ENCODE assay signal across 14 cellular contexts in the genomic region with DNA sequence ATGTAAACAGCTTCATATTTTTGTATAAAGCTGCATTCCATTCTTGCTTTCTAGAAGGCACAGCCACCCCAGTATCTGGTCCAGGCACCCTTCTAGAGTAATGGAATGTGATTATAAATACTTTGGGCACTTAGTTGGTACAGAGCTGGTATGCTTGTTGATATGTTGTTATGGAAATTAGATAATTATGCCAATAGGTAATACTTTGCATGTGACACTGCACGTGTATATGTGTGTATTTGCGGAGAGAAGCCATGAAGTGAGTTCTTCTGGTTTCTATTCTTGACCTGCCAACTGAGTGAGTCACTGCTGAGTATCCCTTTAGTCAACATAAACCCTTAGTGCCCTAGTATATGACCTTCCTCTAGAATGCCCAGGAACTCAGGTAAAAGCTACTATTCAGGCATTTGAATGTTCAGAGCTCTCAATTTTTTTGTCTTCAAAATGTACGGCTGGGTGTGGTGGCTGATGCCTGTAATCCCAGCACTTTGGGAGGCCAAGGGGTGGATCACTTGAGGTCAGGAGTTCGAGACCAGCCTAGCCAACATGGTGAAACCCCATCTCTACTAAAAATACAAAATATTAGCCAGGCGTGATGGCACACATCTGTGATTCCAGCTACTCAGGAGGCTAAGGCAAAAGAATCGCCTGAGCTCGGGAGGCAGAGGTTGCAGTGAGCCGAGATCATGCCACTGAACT. TPM values are rescaled to one million over a fixed set of nuclear protein-coding genes. Genes with fewer than 3 reads are reported as not detected.
DNase-seq lines count a peak whose midpoint lies in the region; ATAC-seq and TF ChIP-seq lines count a peak whose summit lies in the region.
"Had no signal": no experiment of that assay in that cellular context is flagged by ENCODE, and none has a peak within 500 bp of the region (broad histone marks: within the 10 kb centered on the region; RNA-seq: fewer than 3 reads in every experiment).

No MANE protein-coding gene starts in this region.

- H3K4me1 ChIP-seq in HAP-1, result peaks cover 4% of the 10 kb centered on the region

- no peaks in the 10 kb centered on the region for H3K9me3 ChIP-seq in HAP-1
- H3K9me3 ChIP-seq: BLaER1 treated with 17β-estradiol and CSF1 and Interleukin-3, amounts not matched to agents 10 nM and 100 nM; gastroesophageal sphincter had no signal

- H3K4me3 ChIP-seq in AG04449 (ENCODE audit: low read depth, low read length) (no peak overlapping the region), HAP-1 (no peak overlapping the region)
- H3K4me3 ChIP-seq: BLaER1 treated with 17β-estradiol and CSF1 and Interleukin-3, amounts not matched to agents 10 nM and 100 nM; gastroesophageal sphincter had no signal

- TF ChIP-seq CTCF in AG04449 (IDR thresholded peaks at IDR 0.05; ENCODE audit: insufficient read depth, low read length, missing control alignments) (no peak), chondrocyte (IDR thresholded peaks at IDR 0.05) (no peak)

- CTCF ChIA-PET in AG04449 (lab: Yijun Ruan, JAX), result interaction anchor here (1.1 to 2.5 kb wide), 2 partner anchors 13 to 60 kb away, joined by 4 to 8 read pairs; no protein-coding TSS in a partner anchor

- H3K27ac Mint-ChIP-seq in chondrocyte (ENCODE audit: unreplicated experiment), result peak overlapping the region; percentile 59
- H3K27ac Mint-ChIP-seq: activated CD4-positive, alpha-beta memory T cell treated with anti-CD3 and anti-CD28 coated beads, Interleukin-2, amount 10 ng/mL, durations not matched to agents 7 days and 5 days had no signal

- H3K27me3 Mint-ChIP-seq in chondrocyte (ENCODE audit: low read depth), result no peaks in the 10 kb centered on the region
- H3K27me3 Mint-ChIP-seq: activated CD4-positive, alpha-beta memory T cell treated with anti-CD3 and anti-CD28 coated beads, Interleukin-2, amount 10 ng/mL, durations not matched to agents 7 days and 5 days had no signal

- ATAC-seq in HG02973 (IDR thresholded peaks at IDR 0.05; ENCODE audit: unreplicated experiment), result no peak
- no peak for ATAC-seq in GM21825 (IDR thresholded peaks at IDR 0.05; ENCODE audit: unreplicated experiment)
- ATAC-seq: gastroesophageal sphincter had no signal

- DNase-seq in AG04449 (ENCODE audit: low read depth, low spot score), result peak; percentile 62
- DNase-seq in LoVo (ENCODE audit: low spot score), result peak; percentile 58
- DNase-seq in chondrocyte (ENCODE audit: low spot score), result no peak
- DNase-seq in kidney tubule cell (ENCODE audit: low spot score), result peak; percentile 85
- DNase-seq in HAP-1 (ENCODE audit: low spot score in 2 of 2), result no peak
- DNase-seq in NCI-H187 (lab: John Stamatoyannopoulos, UW), result no peak
- DNase-seq: activated CD4-positive, alpha-beta memory T cell treated with anti-CD3 and anti-CD28 coated beads, Interleukin-2, amount 10 ng/mL, durations not matched to agents 7 days and 5 days; amygdala; NCI-H2227 treated with DMSO at 0.1 percent for 48 hours; stimulated activated CD4-positive, alpha-beta T cell treated with anti-CD3 and anti-CD28 coated beads, Interleukin-12 subunit alpha, Interleukin-12 subunit beta, amount 100 ng/mL, for 4 hours had no signal

- POLR2A ChIA-PET in AG04449 (lab: Yijun Ruan, JAX), result no interaction called here

- no peaks in the 10 kb centered on the region for H3K36me3 Mint-ChIP-seq in chondrocyte (ENCODE audit: low read depth)

- no peaks in the 10 kb centered on the region for H3K27me3 ChIP-seq in HAP-1 (ENCODE audit: low read depth)
- H3K27me3 ChIP-seq: BLaER1 treated with 17β-estradiol and CSF1 and Interleukin-3, amounts not matched to agents 10 nM and 100 nM; gastroesophageal sphincter had no signal

- H3K36me3 ChIP-seq in HAP-1 (replicated peaks), result no peaks in the 10 kb centered on the region
- H3K36me3 ChIP-seq: BLaER1 treated with 17β-estradiol and CSF1 and Interleukin-3, amounts not matched to agents 10 nM and 100 nM; gastroesophageal sphincter had no signal

- in situ Hi-C loops in HAP-1 (cut with MboI; ENCODE audit: low sequenced_read_pairs), result no loop called here

- no peak overlapping the region for H3K4me3 Mint-ChIP-seq in chondrocyte (ENCODE audit: unreplicated experiment)
- H3K4me3 Mint-ChIP-seq: activated CD4-positive, alpha-beta memory T cell treated with anti-CD3 and anti-CD28 coated beads, Interleukin-2, amount 10 ng/mL, durations not matched to agents 7 days and 5 days had no signal

- H3K4me1 Mint-ChIP-seq in chondrocyte (ENCODE audit: low read depth), result peaks cover 32% of the 10 kb centered on the region

- no peaks in the 10 kb centered on the region for H3K9me3 Mint-ChIP-seq in chondrocyte (ENCODE audit: low read depth)
- H3K9me3 Mint-ChIP-seq: activated CD4-positive, alpha-beta memory T cell treated with anti-CD3 and anti-CD28 coated beads, Interleukin-2, amount 10 ng/mL, durations not matched to agents 7 days and 5 days had no signal

RNA-seq across cellular contexts. Expression of a gene that starts 6.2 kb away (rescaled TPM):
- total RNA-seq in chondrocyte, result 16.4 to 31.2 TPM (median 29.5 TPM) in 3 replicates

RNA-seq across cellular contexts. Expression of a gene that starts 48.5 kb away (rescaled TPM):
- total RNA-seq in chondrocyte, result 329 to 348 TPM (median 333 TPM) in 3 replicates

Comparison
In these comparisons a context has a peak if more than half of its experiments do, and no peak if none do; other contexts are left out.
1. DNase-seq: peak in AG04449 (single experiment), LoVo (single experiment) and kidney tubule cell (single experiment); none in chondrocyte (single experiment), HAP-1 (0 of 2) and NCI-H187 (0 of 2).